Comparison of ENCODE assay signal across 8 cellular contexts in genomic region chr22:25085930-25086901, GRCh38.
DNase-seq lines count a peak whose midpoint lies in the region; ATAC-seq and TF ChIP-seq lines count a peak whose summit lies in the region.

No MANE protein-coding gene starts in this region.

- H3K9me3 ChIP-seq in smooth muscle cell (replicated peaks; ENCODE audit: low read depth) = no peaks in the 10 kb centered on the region

- H3K4me3 ChIP-seq in smooth muscle cell = no peak overlapping the region

- H3K4me3 Mint-ChIP-seq in activated naive CD8-positive, alpha-beta T cell = no peak overlapping the region
- no peak overlapping the region for H3K4me3 Mint-ChIP-seq in osteocyte (ENCODE audit: unreplicated experiment)

- no peak for TF ChIP-seq CTCF in osteocyte (IDR thresholded peaks at IDR 0.05)
- TF ChIP-seq CTCF in smooth muscle cell (IDR thresholded peaks at IDR 0.05; ENCODE audit: borderline replicate concordance, insufficient read depth, poor library complexity, severe bottlenecking) = no peak

- H2AFZ ChIP-seq in smooth muscle cell (ENCODE audit: low read depth) = no peak overlapping the region

- peaks cover 22% of the 10 kb centered on the region for H3K4me1 Mint-ChIP-seq in activated naive CD8-positive, alpha-beta T cell (ENCODE audit: low read depth)
- peaks cover 11% of the 10 kb centered on the region for H3K4me1 Mint-ChIP-seq in osteocyte (ENCODE audit: unreplicated experiment)

- no peaks in the 10 kb centered on the region for H3K27me3 Mint-ChIP-seq in activated naive CD8-positive, alpha-beta T cell
- peaks cover 4% of the 10 kb centered on the region for H3K27me3 Mint-ChIP-seq in osteocyte (ENCODE audit: unreplicated experiment)

- H3K9ac ChIP-seq in smooth muscle cell (ENCODE audit: low read depth) = no peak overlapping the region

- H3K79me2 ChIP-seq in smooth muscle cell (ENCODE audit: low read depth) = no peaks in the 10 kb centered on the region

- no peaks in the 10 kb centered on the region for H3K36me3 ChIP-seq in smooth muscle cell (ENCODE audit: low read depth)

- H3K4me2 ChIP-seq in smooth muscle cell = no peak overlapping the region

- H3K9me3 Mint-ChIP-seq in activated naive CD8-positive, alpha-beta T cell (ENCODE audit: low read depth) = no peaks in the 10 kb centered on the region
- no peaks in the 10 kb centered on the region for H3K9me3 Mint-ChIP-seq in osteocyte (ENCODE audit: unreplicated experiment)

- no peaks in the 10 kb centered on the region for H3F3A ChIP-seq in smooth muscle cell (ENCODE audit: low read depth)

- no peak overlapping the region for H3K27ac ChIP-seq in smooth muscle cell (ENCODE audit: low read depth)

- H4K20me1 ChIP-seq in smooth muscle cell (ENCODE audit: low read depth) = no peaks in the 10 kb centered on the region

- no peaks in the 10 kb centered on the region for H3K36me3 Mint-ChIP-seq in activated naive CD8-positive, alpha-beta T cell
- no peaks in the 10 kb centered on the region for H3K36me3 Mint-ChIP-seq in osteocyte (ENCODE audit: unreplicated experiment)

- H3K27me3 ChIP-seq in smooth muscle cell (ENCODE audit: low read depth) = no peaks in the 10 kb centered on the region

- 88% methylated on average over 14 of the region's 14 CpGs for WGBS in smooth muscle cell (ENCODE audit: low lambda C conversion rate)

- peak overlapping the region; percentile 59 for H3K27ac Mint-ChIP-seq in activated naive CD8-positive, alpha-beta T cell
- H3K27ac Mint-ChIP-seq in osteocyte (ENCODE audit: unreplicated experiment) = peak overlapping the region; percentile 23

- H3K4me1 ChIP-seq in smooth muscle cell (ENCODE audit: low read depth) = no peaks in the 10 kb centered on the region

- peak; percentile 80 for ATAC-seq in GM19025 (IDR thresholded peaks at IDR 0.05; ENCODE audit: low read depth, unreplicated experiment)
- peak; percentile 76 for ATAC-seq in HG02973 (IDR thresholded peaks at IDR 0.05; ENCODE audit: unreplicated experiment)

- DNase-seq in osteocyte (ENCODE audit: extremely low spot score, unreplicated experiment) (no peak), NCI-H2029 (lab: John Stamatoyannopoulos, UW) (no peak), LoVo (ENCODE audit: low spot score) (no peak), smooth muscle cell (lab: John Stamatoyannopoulos, UW; ENCODE audit: unreplicated experiment) (no peak)
- no peak for DNase-seq in activated CD4-positive, alpha-beta T cell treated with anti-CD3 and anti-CD28 coated beads for 1 hour
